10 cellular contexts compared by ENCODE assay signal in genomic region chr6:15948930-15949900, GRCh38.
DNase-seq lines count a peak whose midpoint lies in the region; ATAC-seq and TF ChIP-seq lines count a peak whose summit lies in the region.
"Had no signal": no experiment of that assay in that cellular context is flagged by ENCODE, and none has a peak within 500 bp of the region (broad histone marks: within the 10 kb centered on the region; RNA-seq: fewer than 3 reads in every experiment).

No MANE protein-coding gene starts in this region.

- intact Hi-C loops in lower lobe of right lung (cut with DNase I): no loop called here

- CTCF ChIA-PET in T-cell (lab: Charles Lee): interaction anchor here in 1 of 2 donors (0.6 kb wide), 2 partner anchors 214 to 1125 kb away, joined by 4 to 6 read pairs; no protein-coding TSS in a partner anchor

- TF ChIP-seq CTCF in lower lobe of right lung (IDR thresholded peaks at IDR 0.05): no peak

- H3K4me3 ChIP-seq in lower lobe of right lung: no peak overlapping the region

- no peak overlapping the region for H3K4me3 Mint-ChIP-seq in T-cell
- no peak overlapping the region for H3K4me3 Mint-ChIP-seq in activated T-cell treated with anti-CD3 and anti-CD28 coated beads, Interleukin-2, amount 50 U/mL, for 24 hours
- no peak overlapping the region for H3K4me3 Mint-ChIP-seq in stimulated activated naive B cell treated with anti-CD40 and anti-IgM and Interleukin-4, amounts not matched to agents 10 μg/mL and 1 μg/mL and 100 μg/mL, for 72 hours
- H3K4me3 Mint-ChIP-seq: natural killer cell had no signal

- H3K27me3 Mint-ChIP-seq in T-cell: no peaks in the 10 kb centered on the region
- no peaks in the 10 kb centered on the region for H3K27me3 Mint-ChIP-seq in activated T-cell treated with anti-CD3 and anti-CD28 coated beads, Interleukin-2, amount 50 U/mL, for 24 hours
- H3K27me3 Mint-ChIP-seq in stimulated activated naive B cell treated with anti-CD40 and anti-IgM and Interleukin-4, amounts not matched to agents 10 μg/mL and 1 μg/mL and 100 μg/mL, for 72 hours: no peaks in the 10 kb centered on the region

- POLR2A ChIA-PET in T-cell (lab: Charles Lee): no interaction called here

- H3K36me3 ChIP-seq in lower lobe of right lung: no peaks in the 10 kb centered on the region

- DNase-seq in DMS153 (lab: John Stamatoyannopoulos, UW) (peak; percentile 99), NCI-H187 (lab: John Stamatoyannopoulos, UW) (peak; percentile 54 to 58), SW480 (ENCODE audit: low spot score) (peak; percentile 35), lower lobe of right lung (peak; percentile 59), NCI-H446 treated with DMSO at 0.1 percent for 48 hours (lab: John Stamatoyannopoulos, UW) (no peak), T-cell (no peak)
- no peak for DNase-seq in activated T-cell treated with anti-CD3 and anti-CD28 coated beads, Interleukin-2, amount 50 U/mL, for 24 hours
- no peak for DNase-seq in stimulated activated naive B cell treated with anti-CD40 and anti-IgM and Interleukin-4, amounts not matched to agents 10 μg/mL and 1 μg/mL and 100 μg/mL, for 72 hours
- DNase-seq: activated naive CD4-positive, alpha-beta T cell; natural killer cell had no signal

- no peaks in the 10 kb centered on the region for H3K36me3 Mint-ChIP-seq in T-cell
- H3K36me3 Mint-ChIP-seq in activated T-cell treated with anti-CD3 and anti-CD28 coated beads, Interleukin-2, amount 50 U/mL, for 24 hours (ENCODE audit: low read depth): no peaks in the 10 kb centered on the region
- peaks cover 0 to 3% of the 10 kb centered on the region in 2 donors for H3K36me3 Mint-ChIP-seq in stimulated activated naive B cell treated with anti-CD40 and anti-IgM and Interleukin-4, amounts not matched to agents 10 μg/mL and 1 μg/mL and 100 μg/mL, for 72 hours
- H3K36me3 Mint-ChIP-seq: natural killer cell had no signal

- no peaks in the 10 kb centered on the region for H3K27me3 ChIP-seq in lower lobe of right lung (ENCODE audit: low read depth)

- H3K4me1 ChIP-seq in lower lobe of right lung: peaks cover 44% of the 10 kb centered on the region

- no peaks in the 10 kb centered on the region for H3K9me3 Mint-ChIP-seq in T-cell
- H3K9me3 Mint-ChIP-seq in activated T-cell treated with anti-CD3 and anti-CD28 coated beads, Interleukin-2, amount 50 U/mL, for 24 hours: no peaks in the 10 kb centered on the region
- peaks cover 0 to 3% of the 10 kb centered on the region in 2 donors for H3K9me3 Mint-ChIP-seq in stimulated activated naive B cell treated with anti-CD40 and anti-IgM and Interleukin-4, amounts not matched to agents 10 μg/mL and 1 μg/mL and 100 μg/mL, for 72 hours
- H3K9me3 Mint-ChIP-seq: natural killer cell had no signal

- peaks cover 0 to 5% (median 4%) of the 10 kb centered on the region in 3 donors for H3K4me1 Mint-ChIP-seq in T-cell
- H3K4me1 Mint-ChIP-seq in activated T-cell treated with anti-CD3 and anti-CD28 coated beads, Interleukin-2, amount 50 U/mL, for 24 hours (ENCODE audit: low read depth): peaks cover 2% of the 10 kb centered on the region
- peaks cover 17 to 35% of the 10 kb centered on the region in 2 donors for H3K4me1 Mint-ChIP-seq in stimulated activated naive B cell treated with anti-CD40 and anti-IgM and Interleukin-4, amounts not matched to agents 10 μg/mL and 1 μg/mL and 100 μg/mL, for 72 hours

- no peak overlapping the region for H3K27ac Mint-ChIP-seq in T-cell
- H3K27ac Mint-ChIP-seq in activated T-cell treated with anti-CD3 and anti-CD28 coated beads, Interleukin-2, amount 50 U/mL, for 24 hours: no peak overlapping the region
- H3K27ac Mint-ChIP-seq in stimulated activated naive B cell treated with anti-CD40 and anti-IgM and Interleukin-4, amounts not matched to agents 10 μg/mL and 1 μg/mL and 100 μg/mL, for 72 hours: no peak overlapping the region
- H3K27ac Mint-ChIP-seq: natural killer cell had no signal

- no peaks in the 10 kb centered on the region for H3K9me3 ChIP-seq in lower lobe of right lung

- no peak overlapping the region for H3K27ac ChIP-seq in lower lobe of right lung

- peak; percentile 89 to 93 for ATAC-seq in lower lobe of right lung
- no peak for ATAC-seq in T-cell (replicated peaks in 1 of 4)
- no peak for ATAC-seq in stimulated activated naive B cell treated with anti-CD40 and anti-IgM and Interleukin-4, amounts not matched to agents 10 μg/mL and 1 μg/mL and 100 μg/mL, for 72 hours (replicated peaks)
- ATAC-seq: natural killer cell had no signal

Comparison
In these comparisons a context has a peak if more than half of its experiments do, and no peak if none do; other contexts are left out.
1. DNase-seq: peak in DMS153 (single experiment), NCI-H187 (2 of 2), SW480 (single experiment) and lower lobe of right lung (single experiment); none in NCI-H446 treated with DMSO at 0.1 percent for 48 hours (single experiment), T-cell (0 of 34), activated T-cell treated with anti-CD3 and anti-CD28 coated beads, Interleukin-2, amount 50 U/mL, for 24 hours (single experiment) and stimulated activated naive B cell treated with anti-CD40 and anti-IgM and Interleukin-4, amounts not matched to agents 10 μg/mL and 1 μg/mL and 100 μg/mL, for 72 hours (single experiment).
2. ATAC-seq: peak in lower lobe of right lung (2 of 2); none in T-cell (0 of 4) and stimulated activated naive B cell treated with anti-CD40 and anti-IgM and Interleukin-4, amounts not matched to agents 10 μg/mL and 1 μg/mL and 100 μg/mL, for 72 hours (0 of 2).